Comparison of ENCODE assay signal across 9 cellular contexts in the genomic region with DNA sequence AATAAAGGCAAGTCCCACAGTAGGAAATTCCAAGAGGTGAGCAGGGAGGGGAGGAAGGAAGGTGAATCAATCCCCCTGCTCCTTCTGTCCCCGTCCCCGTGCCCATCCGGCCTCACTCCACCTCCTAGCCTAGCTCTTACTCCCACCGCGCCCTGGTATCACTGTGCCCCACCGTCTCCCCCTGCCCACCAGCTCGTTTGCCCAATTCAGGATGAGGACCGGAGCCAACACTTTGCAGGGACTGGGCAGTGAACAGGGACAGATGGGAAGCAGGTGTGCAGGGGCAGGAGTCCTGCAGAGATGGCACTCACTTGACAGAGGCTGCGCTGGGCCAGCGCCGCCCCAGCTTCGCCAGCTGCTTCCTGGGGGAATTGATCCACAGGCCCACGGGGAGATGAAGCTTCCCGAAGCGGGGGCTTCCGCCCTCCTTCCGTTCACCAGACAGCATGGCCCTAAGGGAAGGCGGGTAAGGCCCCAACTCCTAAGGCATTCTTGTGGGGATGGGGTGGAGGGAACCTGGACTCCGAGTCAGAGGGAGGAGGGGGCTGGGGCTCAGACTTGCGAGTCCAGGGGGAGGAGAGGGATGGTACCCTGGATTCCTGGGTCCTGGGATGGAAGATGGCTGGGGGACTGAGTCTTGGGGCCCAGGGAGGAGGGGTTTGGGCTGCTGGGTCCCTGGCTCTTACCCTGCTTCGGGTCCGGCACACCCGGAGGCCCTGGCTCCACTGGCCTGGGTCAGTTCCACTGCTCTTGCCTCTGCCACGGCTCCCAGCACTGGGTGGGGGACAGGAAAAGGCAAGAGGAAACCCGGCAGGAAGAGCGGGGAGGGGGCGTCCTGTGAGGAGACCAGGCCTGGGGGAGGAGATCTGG. TPM values are rescaled to one million over a fixed set of nuclear protein-coding genes. Genes with fewer than 3 reads are reported as not detected.
A peak's percentile ranks its signal among the peaks of the same experiment; 100 is the strongest.
DNase-seq lines count a peak whose midpoint lies in the region; ATAC-seq, FAIRE-seq and TF ChIP-seq lines count a peak whose summit lies in the region.
"Had no signal": no experiment of that assay in that cellular context is flagged by ENCODE, and none has a peak within 500 bp of the region (broad histone marks: within the 10 kb centered on the region; RNA-seq: fewer than 3 reads in every experiment).

A gene with protein sequence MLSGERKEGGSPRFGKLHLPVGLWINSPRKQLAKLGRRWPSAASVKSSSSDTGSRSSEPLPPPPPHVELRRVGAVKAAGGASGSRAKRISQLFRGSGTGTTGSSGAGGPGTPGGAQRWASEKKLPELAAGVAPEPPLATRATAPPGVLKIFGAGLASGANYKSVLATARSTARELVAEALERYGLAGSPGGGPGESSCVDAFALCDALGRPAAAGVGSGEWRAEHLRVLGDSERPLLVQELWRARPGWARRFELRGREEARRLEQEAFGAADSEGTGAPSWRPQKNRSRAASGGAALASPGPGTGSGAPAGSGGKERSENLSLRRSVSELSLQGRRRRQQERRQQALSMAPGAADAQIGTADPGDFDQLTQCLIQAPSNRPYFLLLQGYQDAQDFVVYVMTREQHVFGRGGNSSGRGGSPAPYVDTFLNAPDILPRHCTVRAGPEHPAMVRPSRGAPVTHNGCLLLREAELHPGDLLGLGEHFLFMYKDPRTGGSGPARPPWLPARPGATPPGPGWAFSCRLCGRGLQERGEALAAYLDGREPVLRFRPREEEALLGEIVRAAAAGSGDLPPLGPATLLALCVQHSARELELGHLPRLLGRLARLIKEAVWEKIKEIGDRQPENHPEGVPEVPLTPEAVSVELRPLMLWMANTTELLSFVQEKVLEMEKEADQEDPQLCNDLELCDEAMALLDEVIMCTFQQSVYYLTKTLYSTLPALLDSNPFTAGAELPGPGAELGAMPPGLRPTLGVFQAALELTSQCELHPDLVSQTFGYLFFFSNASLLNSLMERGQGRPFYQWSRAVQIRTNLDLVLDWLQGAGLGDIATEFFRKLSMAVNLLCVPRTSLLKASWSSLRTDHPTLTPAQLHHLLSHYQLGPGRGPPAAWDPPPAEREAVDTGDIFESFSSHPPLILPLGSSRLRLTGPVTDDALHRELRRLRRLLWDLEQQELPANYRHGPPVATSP (minus strand): TSS at position 776 of the 870 bp plus-strand sequence. CDS start 328 bp downstream, at position 448.

- H3K9me3 ChIP-seq in SJSA1 (replicated peaks) (0 out of 2 replicates have a peak, but pooled peaks cover 2% of the 10 kb centered on the region), psoas muscle (no peaks in the 10 kb centered on the region)

- TF ChIP-seq CTCF in psoas muscle (IDR thresholded peaks at IDR 0.05): no peak

- DNase-seq in DMS 273 treated with DMSO at 0.1 percent for 48 hours (lab: John Stamatoyannopoulos, UW): peak; percentile 43
- DNase-seq in SJSA1 (ENCODE audit: low read depth in 1 of 2, low spot score in 2 of 2): no peak
- DNase-seq in Right ventricle myocardium superior: peak; percentile 73
- DNase-seq in psoas muscle: peak in 1 of 2 donors; percentile 75
- DNase-seq in OCI-M1 (lab: John Stamatoyannopoulos, UW): no peak
- DNase-seq in NCI-H1105 treated with DMSO at 0.1 percent for 48 hours (lab: John Stamatoyannopoulos, UW): no peak
- no peak for DNase-seq in GM12891 (ENCODE audit: insufficient read length, low spot score)
- DNase-seq: head of caudate nucleus had no signal

- intact Hi-C loops in Right ventricle myocardium superior (cut with DNase I) (loop anchor here (5.0 to 10.0 kb wide), 2 partner anchors 63 to 95 kb away; a partner anchor contains a TSS), psoas muscle (cut with DNase I) (loop anchor here (5.0 kb wide), 2 partner anchors 63 to 93 kb away; a partner anchor contains a TSS)

- H3K27ac ChIP-seq in SJSA1: no peak within 1 kb of the TSS
- peak within 1 kb of the TSS; percentile 78 for H3K27ac ChIP-seq in psoas muscle

- no peaks in the 10 kb centered on the region for H3K36me3 ChIP-seq in SJSA1
- peaks cover 0 to under 1% of the 10 kb centered on the region in 2 donors for H3K36me3 ChIP-seq in psoas muscle (ENCODE audit: insufficient read depth in 1 of 2, low read depth in 1 of 2)

- peak; percentile 4 for ATAC-seq in Right ventricle myocardium superior (ENCODE audit: poor library complexity)
- no peak for ATAC-seq in psoas muscle
- no peak for ATAC-seq in GM19463 (IDR thresholded peaks at IDR 0.05; ENCODE audit: unreplicated experiment)

- peaks cover 6% of the 10 kb centered on the region for H3K27me3 ChIP-seq in SJSA1 (replicated peaks)
- H3K27me3 ChIP-seq in psoas muscle (ENCODE audit: insufficient read depth in 3 of 3, low read length in 2 of 3): no peaks in the 10 kb centered on the region

- TF ChIP-seq POLR2A in GM12891 (IDR thresholded peaks at IDR 0.05; ENCODE audit: low read depth, low read length): no peak

- FAIRE-seq in GM12891 (lab: Jason Lieb, UNC): no peak

- H3K4me1 ChIP-seq in SJSA1 (replicated peaks) (peaks cover 7% of the 10 kb centered on the region), psoas muscle (peaks cover 5% of the 10 kb centered on the region)

- H3K4me3 ChIP-seq in SJSA1: peak within 1 kb of the TSS; percentile 37
- H3K4me3 ChIP-seq in psoas muscle: peak within 1 kb of the TSS; percentile 68

- 52 to 58% (median 57%) methylated on average over 27 of the region's 27 CpGs for WGBS in psoas muscle, 3 donors

TF ChIP-seq in GM12891, 5 proteins besides CTCF, POLR2A, EP300 and RAD21:
- TF ChIP-seq POLR2AphosphoS5 (IDR thresholded peaks at IDR 0.05; ENCODE audit: low read depth, low read length) (no peak), SPI1 (IDR thresholded peaks at IDR 0.05; ENCODE audit: low read depth, low read length) (no peak), POU2F2 (IDR thresholded peaks at IDR 0.05; ENCODE audit: low read depth, low read length) (no peak), PAX5 (IDR thresholded peaks at IDR 0.05; ENCODE audit: insufficient read depth, low read length, severe bottlenecking) (no peak), TAF1 (IDR thresholded peaks at IDR 0.05; ENCODE audit: low read depth, low read length) (no peak)
TF ChIP-seq in GM12891: peak in this region for 0.

RNA-seq across cellular contexts. Expression of the gene that starts here (rescaled TPM):
- 0.21 and 0.53 TPM in 2 replicates for total RNA-seq in SJSA1 (2014; rRNA removed; shearing (Covaris generic))
- total RNA-seq in Right ventricle myocardium superior: 15.1 TPM
- total RNA-seq in psoas muscle: 1 to 10 TPM; 6.9 to 9.7 (median 8.0) TPM
- polyA plus RNA-seq in psoas muscle: 1 to 10 TPM; 3.9 to 7.7 (median 4.9) TPM
- polyA plus RNA-seq in GM12891 (2012; ENCODE audit: low read depth, missing spikeins): not detected

Comparison
In these comparisons a context has a peak if more than half of its experiments do, and no peak if none do; other contexts are left out.
1. DNase-seq: peak in DMS 273 treated with DMSO at 0.1 percent for 48 hours (single experiment) and Right ventricle myocardium superior (single experiment); none in SJSA1 (0 of 2), OCI-M1 (single experiment), NCI-H1105 treated with DMSO at 0.1 percent for 48 hours (single experiment) and GM12891 (single experiment).